Comparison of ENCODE assay signal across 15 cellular contexts in genomic region chr6:43932259-43932900, GRCh38.
DNase-seq lines count a peak whose midpoint lies in the region; ATAC-seq and TF ChIP-seq lines count a peak whose summit lies in the region.
"Had no signal": no experiment of that assay in that cellular context is flagged by ENCODE, and none has a peak within 500 bp of the region (broad histone marks: within the 10 kb centered on the region; RNA-seq: fewer than 3 reads in every experiment).

No MANE protein-coding gene starts in this region.

- no peak overlapping the region for H3K4me3 ChIP-seq in hepatocyte
- H3K4me3 ChIP-seq in neuronal stem cell (ENCODE audit: low read length in 2 of 2), result no peak overlapping the region
- H3K4me3 ChIP-seq in coronary artery, result no peak overlapping the region
- H3K4me3 ChIP-seq: GM12878 had no signal

- H3K23ac ChIP-seq in neuronal stem cell (ENCODE audit: low read depth, low read length, poor library complexity), result no peak overlapping the region

- DNase-seq in cardiac septum (ENCODE audit: low spot score) (peak; percentile 19), left cardiac atrium (no peak), hepatocyte (ENCODE audit: low spot score) (no peak), neuronal stem cell (ENCODE audit: low spot score) (no peak), coronary artery (ENCODE audit: low spot score) (no peak), inferior parietal cortex (ENCODE audit: extremely low spot score) (no peak), DMS53 treated with DMSO at 0.1 percent for 48 hours (lab: John Stamatoyannopoulos, UW; ENCODE audit: unreplicated experiment) (no peak)
- DNase-seq: DMS53, HCEC 1CT, NCI-H1436 treated with DMSO at 0.1 percent for 48 hours, NCI-H2081 treated with DMSO at 0.1 percent for 48 hours, NCI-H524 had no signal

- H2BK120ac ChIP-seq in neuronal stem cell (ENCODE audit: low read depth, low read length), result no peak overlapping the region

- H3K36me3 ChIP-seq in hepatocyte (replicated peaks; ENCODE audit: insufficient read depth, low read depth), result no peaks in the 10 kb centered on the region
- H3K36me3 ChIP-seq in neuronal stem cell (replicated peaks in 1 of 2; ENCODE audit: control insufficient read depth in 2 of 2, insufficient read depth in 2 of 2, low read length in 2 of 2), result no peaks in the 10 kb centered on the region

- H3K9me2 ChIP-seq in hepatocyte (replicated peaks; ENCODE audit: insufficient read depth), result no peaks in the 10 kb centered on the region

- H2BK12ac ChIP-seq in neuronal stem cell (ENCODE audit: low read length), result peak overlapping the region; percentile 52

- no peak overlapping the region for H3K9ac ChIP-seq in neuronal stem cell (ENCODE audit: low read depth, low read length, poor library complexity)

- H2BK5ac ChIP-seq in neuronal stem cell (ENCODE audit: low read length), result no peak overlapping the region

- H3K79me1 ChIP-seq in neuronal stem cell (ENCODE audit: low read depth, low read length), result no peaks in the 10 kb centered on the region

- no peak overlapping the region for H3K18ac ChIP-seq in neuronal stem cell (ENCODE audit: low read length)

- no peak overlapping the region for H3K4ac ChIP-seq in neuronal stem cell (ENCODE audit: low read length)

- H3K9me3 ChIP-seq in hepatocyte (ENCODE audit: low read depth), result no peaks in the 10 kb centered on the region
- no peaks in the 10 kb centered on the region for H3K9me3 ChIP-seq in neuronal stem cell (replicated peaks in 1 of 2; ENCODE audit: control insufficient read depth in 2 of 2, insufficient read depth in 1 of 2, low read depth in 1 of 2, low read length in 2 of 2)

- TF ChIP-seq CTCF in hepatocyte (IDR thresholded peaks at IDR 0.05; ENCODE audit: poor library complexity) (no peak), coronary artery (IDR thresholded peaks at IDR 0.05) (no peak)

- ATAC-seq in left cardiac atrium (no peak), HG03175 (IDR thresholded peaks at IDR 0.05; ENCODE audit: unreplicated experiment) (no peak)
- ATAC-seq: GM12878 had no signal

- intact Hi-C loops in cardiac septum (cut with DNase I) (no loop called here), left cardiac atrium (cut with DNase I) (loop anchor here in 1 of 2 donors (5.0 kb wide), 1 partner anchor 65 kb away; no protein-coding TSS in a partner anchor)

- H2BK15ac ChIP-seq in neuronal stem cell (ENCODE audit: low read length), result no peak overlapping the region

- peak overlapping the region; percentile 74 for H4K8ac ChIP-seq in neuronal stem cell (ENCODE audit: low read depth, low read length)

- H3K4me2 ChIP-seq in hepatocyte (no peak overlapping the region), neuronal stem cell (ENCODE audit: insufficient read depth, low read length, poor library complexity, severe bottlenecking) (no peak overlapping the region)

- H2AFZ ChIP-seq in hepatocyte (no peak overlapping the region), neuronal stem cell (ENCODE audit: low read length) (peak overlapping the region; percentile 24)

- no peak overlapping the region for H2AK5ac ChIP-seq in neuronal stem cell (ENCODE audit: low read depth, low read length)

- H3K27me3 ChIP-seq in hepatocyte (no peaks in the 10 kb centered on the region), neuronal stem cell (ENCODE audit: control insufficient read depth in 3 of 3, insufficient read depth in 3 of 3, low read depth in 1 of 3, low read length in 3 of 3) (peaks cover 0 to 7% (median 0%) of the 10 kb centered on the region in 3 experiments)

- no peaks in the 10 kb centered on the region for H4K20me1 ChIP-seq in hepatocyte (ENCODE audit: insufficient read depth, poor library complexity, severe bottlenecking)

- H3K4me1 ChIP-seq in hepatocyte (ENCODE audit: insufficient read depth) (peaks cover 27% of the 10 kb centered on the region), neuronal stem cell (ENCODE audit: control insufficient read depth in 2 of 2, insufficient read depth in 1 of 2, low read depth in 1 of 2, low read length in 2 of 2) (peaks cover 9 to 11% of the 10 kb centered on the region in 2 donors)

- WGBS in hepatocyte (ENCODE audit: low lambda C conversion rate, missing lambda C conversion rate), result 91% methylated on average over 10 of the region's 10 CpGs
- WGBS in neuronal stem cell (ENCODE audit: extremely low coverage in 2 of 2, insufficient read length in 2 of 2, insufficient replicate concordance in 1 of 2), 2 donors, result no CpG with 5 or more reads among the region's 10 CpGs

- no peak overlapping the region for H4K91ac ChIP-seq in neuronal stem cell (ENCODE audit: low read depth, low read length, poor library complexity)

- no peaks in the 10 kb centered on the region for H3K79me2 ChIP-seq in hepatocyte

- H3K14ac ChIP-seq in neuronal stem cell (ENCODE audit: low read length), result no peak overlapping the region

- peak overlapping the region; percentile 91 for H3K27ac ChIP-seq in hepatocyte
- no peak overlapping the region for H3K27ac ChIP-seq in neuronal stem cell (replicated peaks; ENCODE audit: low read length)
- H3K27ac ChIP-seq in coronary artery, result no peak overlapping the region
- H3K27ac ChIP-seq: C4-2B had no signal
